In genomic region chr10:110355181-110355831, GRCh38 we compare ENCODE assay signal across 10 cellular contexts. TPM values are rescaled to one million over a fixed set of nuclear protein-coding genes. Genes with fewer than 3 reads are reported as not detected.
DNase-seq lines count a peak whose midpoint lies in the region; ATAC-seq, FAIRE-seq and TF ChIP-seq lines count a peak whose summit lies in the region.
"Had no signal": no experiment of that assay in that cellular context is flagged by ENCODE, and none has a peak within 500 bp of the region (broad histone marks: within the 10 kb centered on the region; RNA-seq: fewer than 3 reads in every experiment).

No MANE protein-coding gene starts in this region.

- TF ChIP-seq CTCF in CD14-positive monocyte (IDR thresholded peaks at IDR 0.05): no peak

- H3K4me1 Mint-ChIP-seq in activated naive CD4-positive, alpha-beta T cell treated with anti-CD3 and anti-CD28 coated beads, Interleukin-2, amount 10 ng/mL, durations not matched to agents 7 days and 5 days: peaks cover 63% of the 10 kb centered on the region
- peaks cover 10% of the 10 kb centered on the region for H3K4me1 Mint-ChIP-seq in CD14-positive monocyte

- H3K27me3 Mint-ChIP-seq in activated naive CD4-positive, alpha-beta T cell treated with anti-CD3 and anti-CD28 coated beads, Interleukin-2, amount 10 ng/mL, durations not matched to agents 7 days and 5 days: peaks cover 19% of the 10 kb centered on the region
- peaks cover 5 to 7% (median 7%) of the 10 kb centered on the region in 3 donors for H3K27me3 Mint-ChIP-seq in CD14-positive monocyte (ENCODE audit: low read depth in 3 of 3)

- peak overlapping the region; percentile 39; the same call in 1 of the 2 replicates for H3K4me3 ChIP-seq in GM08714 (ENCODE audit: low read length)

- CTCF ChIA-PET in activated naive CD4-positive, alpha-beta T cell treated with anti-CD3 and anti-CD28 coated beads, Interleukin-2, amount 10 ng/mL, durations not matched to agents 7 days and 5 days (lab: Charles Lee): interaction anchor here (0.8 to 5.8 kb wide), 30 partner anchors 10 to 215 kb away, joined by 3 to 122 read pairs (median 7); partner anchors contain the start of gene SMNDC1

- no peaks in the 10 kb centered on the region for H3K36me3 Mint-ChIP-seq in activated naive CD4-positive, alpha-beta T cell treated with anti-CD3 and anti-CD28 coated beads, Interleukin-2, amount 10 ng/mL, durations not matched to agents 7 days and 5 days
- no peaks in the 10 kb centered on the region for H3K36me3 Mint-ChIP-seq in CD14-positive monocyte

- no peak overlapping the region for H3K4me3 Mint-ChIP-seq in activated naive CD4-positive, alpha-beta T cell treated with anti-CD3 and anti-CD28 coated beads, Interleukin-2, amount 10 ng/mL, durations not matched to agents 7 days and 5 days
- no peak overlapping the region for H3K4me3 Mint-ChIP-seq in CD14-positive monocyte

- intact Hi-C loops in CD14-positive monocyte (cut with micrococcal nuclease): loop anchor here in 1 of 2 donors (5.0 kb wide), 1 partner anchor 192 kb away; no protein-coding TSS in a partner anchor

- no peaks in the 10 kb centered on the region for H3K9me3 Mint-ChIP-seq in activated naive CD4-positive, alpha-beta T cell treated with anti-CD3 and anti-CD28 coated beads, Interleukin-2, amount 10 ng/mL, durations not matched to agents 7 days and 5 days
- H3K9me3 Mint-ChIP-seq in CD14-positive monocyte: no peaks in the 10 kb centered on the region

- ATAC-seq in HG03342 (IDR thresholded peaks at IDR 0.05; ENCODE audit: unreplicated experiment) (peak; percentile 38), HG02571 (IDR thresholded peaks at IDR 0.05; ENCODE audit: unreplicated experiment) (no peak)

- FAIRE-seq in GM19239 (lab: Jason Lieb, UNC): peak; percentile 95

- peak overlapping the region; percentile 95 for H3K27ac Mint-ChIP-seq in activated naive CD4-positive, alpha-beta T cell treated with anti-CD3 and anti-CD28 coated beads, Interleukin-2, amount 10 ng/mL, durations not matched to agents 7 days and 5 days
- no peak overlapping the region for H3K27ac Mint-ChIP-seq in CD14-positive monocyte

- DNase-seq in GM19239 (ENCODE audit: insufficient read length, low spot score): no peak
- no peak for DNase-seq in activated naive CD4-positive, alpha-beta T cell treated with anti-CD3 and anti-CD28 coated beads, Interleukin-2, amount 10 ng/mL, durations not matched to agents 7 days and 5 days
- no peak for DNase-seq in NCI-H748 treated with DMSO at 0.1 percent for 48 hours (lab: John Stamatoyannopoulos, UW)
- DNase-seq in CD14-positive monocyte (ENCODE audit: low spot score): no peak
- no peak for DNase-seq in NCI-H1092 treated with DMSO at 0.1 percent for 48 hours (lab: John Stamatoyannopoulos, UW)
- DNase-seq: activated CD4-positive, CD25-positive, alpha-beta regulatory T cell; GDM1 had no signal

RNA-seq across cellular contexts. Expression of gene SMNDC1, which starts 50.6 kb away (rescaled TPM):
- polyA plus RNA-seq in CD14-positive monocyte: 10 to 100 TPM; 15.6 to 18.2 TPM
